22 cellular contexts compared by ENCODE assay signal in genomic region chr10:13678444-13678843, GRCh38.
"Had no signal": no experiment of that assay in that cellular context is flagged by ENCODE, and none has a peak within 500 bp of the region (broad histone marks: within the 10 kb centered on the region; RNA-seq: fewer than 3 reads in every experiment).

No MANE protein-coding gene starts in this region.

- H3K4me3 ChIP-seq: colonic mucosa, esophagus squamous epithelium, gastrocnemius medialis, heart right ventricle, left ventricle myocardium inferior, lower lobe of right lung, mucosa of descending colon had no signal

- H3K9me3 ChIP-seq: colonic mucosa, esophagus squamous epithelium, gastrocnemius medialis, heart right ventricle, left ventricle myocardium inferior, lower lobe of right lung, mucosa of descending colon had no signal

- DNase-seq: cerebellar nuclear complex; colonic mucosa; cortex of kidney; effector CD8-positive, alpha-beta T cell; effector memory CD8-positive, alpha-beta T cell; endodermal cell; erythroblast; esophagus squamous epithelium; foreskin fibroblast; foreskin melanocyte; gastrocnemius medialis; glutamatergic neuron; head of caudate nucleus; heart right ventricle; hippocampal formation; left cardiac atrium; left ventricle myocardium inferior; lower lobe of right lung; mesenchymal stem cell; mucosa of descending colon had no signal

- H3K27me3 ChIP-seq: colonic mucosa, esophagus squamous epithelium, gastrocnemius medialis, heart right ventricle had no signal

- H3K4me1 ChIP-seq: colonic mucosa had no signal

- ATAC-seq: effector memory CD8-positive, alpha-beta T cell; esophagus mucosa; gastrocnemius medialis; left cardiac atrium; lower lobe of right lung; mucosa of descending colon had no signal

- H3K27ac ChIP-seq: colonic mucosa, epithelial cell of prostate, esophagus squamous epithelium, gastrocnemius medialis, heart right ventricle, lower lobe of right lung had no signal

- H3K36me3 ChIP-seq: gastrocnemius medialis had no signal
